ENCODE assay signal across 15 cellular contexts in the genomic region with DNA sequence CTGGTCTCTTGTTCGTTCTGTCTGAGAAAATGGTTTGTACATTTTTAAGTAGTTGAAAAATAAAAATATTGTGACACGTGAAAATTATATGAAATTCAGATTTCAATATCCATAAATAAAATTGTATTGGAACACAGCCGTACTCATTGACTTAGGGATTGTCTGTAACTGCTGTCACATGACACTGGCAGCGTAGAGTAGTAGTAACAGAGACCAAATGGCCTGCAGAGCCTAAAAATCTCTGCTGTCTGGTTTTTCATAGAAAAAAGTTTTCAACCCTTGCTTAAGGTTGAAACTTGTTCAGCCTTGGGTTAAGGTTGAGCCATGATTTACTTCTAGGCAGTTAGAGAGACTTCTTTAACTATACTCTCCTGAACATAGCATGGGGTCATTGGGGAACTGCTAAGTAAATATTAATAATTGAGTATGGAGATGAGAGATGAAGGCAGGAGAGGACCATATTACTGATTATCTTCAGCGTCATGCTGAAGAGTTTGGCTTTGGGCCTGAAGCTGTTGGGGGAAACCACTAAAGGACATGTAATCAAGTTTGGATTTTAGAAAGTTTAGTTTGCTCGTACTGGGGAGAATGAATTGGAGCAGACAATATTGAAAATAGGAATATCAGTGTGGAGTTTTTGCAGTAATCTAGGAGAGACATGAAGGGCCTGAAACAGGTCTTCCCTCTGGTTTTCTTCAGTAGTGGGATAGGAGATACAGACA. TPM values are rescaled to one million over a fixed set of nuclear protein-coding genes. Genes with fewer than 3 reads are reported as not detected.
DNase-seq lines count a peak whose midpoint lies in the region; ATAC-seq and TF ChIP-seq lines count a peak whose summit lies in the region.
"Had no signal": no experiment of that assay in that cellular context is flagged by ENCODE, and none has a peak within 500 bp of the region (broad histone marks: within the 10 kb centered on the region; RNA-seq: fewer than 3 reads in every experiment).

No MANE protein-coding gene starts in this region.

- ATAC-seq in IMR-90 (ENCODE audit: low read depth) (peak; percentile 24), GM21786 (IDR thresholded peaks at IDR 0.05; ENCODE audit: unreplicated experiment) (no peak)

- intact Hi-C loops in IMR-90 (cut with micrococcal nuclease): no loop called here

- no peak overlapping the region for H3K14ac ChIP-seq in IMR-90 (replicated peaks; ENCODE audit: low read depth, low read length)

- H3K4ac ChIP-seq in IMR-90 (ENCODE audit: low read depth, low read length): no peak overlapping the region

- BruUV-seq in IMR-90 (replicated peaks; lab: Mats Ljungman, UMichigan): no TSS peak

- H2BK120ac ChIP-seq in IMR-90 (ENCODE audit: low read depth, low read length): no peak overlapping the region

- H2AFZ ChIP-seq in ACC112 (ENCODE audit: low read length, unreplicated experiment) (peak overlapping the region; percentile 21), IMR-90 (replicated peaks; ENCODE audit: low read length, poor library complexity) (no peak overlapping the region)

- H3K9ac ChIP-seq in IMR-90 (ENCODE audit: low read depth, low read length) (no peak overlapping the region), endodermal cell (ENCODE audit: extremely low read depth, low read length, poor library complexity, severe bottlenecking) (peak overlapping the region; percentile 24)

- peak overlapping the region; percentile 32 for H2BK5ac ChIP-seq in IMR-90 (ENCODE audit: low read depth, low read length, poor library complexity, severe bottlenecking)

- no peak overlapping the region for H2AK9ac ChIP-seq in IMR-90 (replicated peaks; ENCODE audit: low read depth, low read length, poor library complexity)

- WGBS in IMR-90 (ENCODE audit: extremely low coverage in 2 of 2, insufficient read length in 1 of 2), 2 experiments: no CpG with 5 or more reads among the region's 6 CpGs
- WGBS in endodermal cell (ENCODE audit: insufficient coverage in 1 of 2, insufficient read length in 1 of 2), 2 experiments: 90 to 95% methylated on average over 4 to 6 of the region's 6 CpGs

- H4K5ac ChIP-seq in IMR-90 (ENCODE audit: low read depth, low read length): peak overlapping the region; percentile 68; the same call in 1 of the 2 replicates

- H3K9me3 ChIP-seq in IMR-90 (ENCODE audit: control insufficient read depth, insufficient read depth, low read length): no peaks in the 10 kb centered on the region
- H3K9me3 ChIP-seq in endodermal cell (ENCODE audit: control insufficient read depth, low read length): no peaks in the 10 kb centered on the region

- peak overlapping the region; percentile 4 for H3K27ac Mint-ChIP-seq in endodermal cell
- H3K27ac Mint-ChIP-seq in mesothelial cell of epicardium: peak overlapping the region; percentile 78

- H3K18ac ChIP-seq in IMR-90 (ENCODE audit: low read depth, low read length): peak overlapping the region; percentile 65; the same call in 1 of the 2 replicates

- POLR2A ChIA-PET in IMR-90 (lab: Charles Lee; ENCODE audit: unreplicated experiment): no interaction called here

- DNase-seq in IMR-90 (peak; percentile 23), endodermal cell (no peak), mesothelial cell of epicardium (ENCODE audit: low spot score in 2 of 2, unreplicated experiment in 2 of 2) (no peak), NCI-H82 treated with DMSO at 0.1 percent for 48 hours (lab: John Stamatoyannopoulos, UW; ENCODE audit: unreplicated experiment) (no peak), AG20443 (ENCODE audit: low spot score) (no peak), NCI-H1436 (lab: John Stamatoyannopoulos, UW) (no peak)
- DNase-seq: activated CD4-positive, CD25-positive, alpha-beta regulatory T cell treated with anti-CD3 and anti-CD28 coated beads, Interleukin-2, amount 50 U/mL, for 72 hours; COR-L47; effector CD8-positive, alpha-beta T cell; hypothalamus; KBM-7; NCI-H69; posterior cingulate gyrus had no signal

- TF ChIP-seq POLR2A in IMR-90 (IDR thresholded peaks at IDR 0.05; ENCODE audit: low read depth, low read length): no peak

- dilution Hi-C loops in IMR-90 (cut with HindIII; ENCODE audit: low sequenced_read_pairs, unreplicated experiment): no loop called here

- H3K36me3 Mint-ChIP-seq in endodermal cell (ENCODE audit: low read depth) (peaks cover 12% of the 10 kb centered on the region), mesothelial cell of epicardium (peaks cover 15% of the 10 kb centered on the region)

- H2AK5ac ChIP-seq in IMR-90 (ENCODE audit: low read depth, low read length): no peak overlapping the region

- H3K4me1 Mint-ChIP-seq in endodermal cell (peaks cover 39% of the 10 kb centered on the region), mesothelial cell of epicardium (peaks cover 32% of the 10 kb centered on the region)

- H2BK20ac ChIP-seq in IMR-90 (ENCODE audit: low read depth, low read length): 0 out of 2 replicates have a peak overlapping the region, but pooled peaks have one; percentile 10

- H3K27me3 ChIP-seq in ACC112 (ENCODE audit: insufficient read depth, low read length) (no peaks in the 10 kb centered on the region), IMR-90 (ENCODE audit: control insufficient read depth, insufficient read depth, low read length) (no peaks in the 10 kb centered on the region), endodermal cell (ENCODE audit: control insufficient read depth, insufficient read depth, low read length, poor library complexity, severe bottlenecking) (no peaks in the 10 kb centered on the region)

- peaks cover 10% of the 10 kb centered on the region; the same call in 1 of the 2 replicates for H4K20me1 ChIP-seq in IMR-90 (ENCODE audit: insufficient read depth, low read length)

- H3K4me3 Mint-ChIP-seq in endodermal cell: no peak overlapping the region
- H3K4me3 Mint-ChIP-seq in mesothelial cell of epicardium: no peak overlapping the region

- peak overlapping the region; percentile 67 for H3K4me2 ChIP-seq in IMR-90 (ENCODE audit: low read depth, low read length)

- peaks cover 21 to 68% of the 10 kb centered on the region in 2 experiments for H3K79me1 ChIP-seq in IMR-90 (ENCODE audit: low read depth in 1 of 2, low read length in 2 of 2)

- H2BK15ac ChIP-seq in IMR-90 (ENCODE audit: low read depth, low read length): no peak overlapping the region

- H3K9me1 ChIP-seq in IMR-90 (ENCODE audit: insufficient read depth, low read length): peaks cover 4% of the 10 kb centered on the region

- H3K4me1 ChIP-seq in ACC112 (ENCODE audit: control insufficient read depth, insufficient read depth, low read length, unreplicated experiment) (peaks cover 30% of the 10 kb centered on the region), IMR-90 (ENCODE audit: control insufficient read depth, insufficient read depth, low read length) (peaks cover 15% of the 10 kb centered on the region), endodermal cell (ENCODE audit: control insufficient read depth, insufficient read depth, low read length) (peaks cover 14% of the 10 kb centered on the region)

- 0 out of 2 replicates have a peak overlapping the region, but pooled peaks have one; percentile 6 for H3K23ac ChIP-seq in IMR-90 (ENCODE audit: low read depth, low read length)

- peaks cover 87% of the 10 kb centered on the region for H3K79me2 ChIP-seq in ACC112 (ENCODE audit: control insufficient read depth, insufficient read depth, low read length, unreplicated experiment)

- H3K4me3 ChIP-seq in ACC112 (ENCODE audit: low read depth, low read length): peak overlapping the region; percentile 21; the same call in 1 of the 2 replicates
- H3K4me3 ChIP-seq in IMR-90 (ENCODE audit: insufficient read depth, low read depth, low read length): no peak overlapping the region
- no peak overlapping the region for H3K4me3 ChIP-seq in endodermal cell (ENCODE audit: low read length)

- H3K36me3 ChIP-seq in ACC112 (ENCODE audit: insufficient read depth, low read length): no peaks in the 10 kb centered on the region
- peaks cover under 1% of the 10 kb centered on the region; the same call in 1 of the 2 replicates for H3K36me3 ChIP-seq in IMR-90 (ENCODE audit: control insufficient read depth, insufficient read depth, low read length)
- peaks cover 7% of the 10 kb centered on the region for H3K36me3 ChIP-seq in endodermal cell (ENCODE audit: control insufficient read depth, insufficient read depth, low read length)

- CTCF ChIA-PET in IMR-90 (lab: Yijun Ruan, JAX): no interaction called here

- H4K8ac ChIP-seq in IMR-90 (ENCODE audit: low read depth in 2 of 2, low read length in 2 of 2): no peak overlapping the region; a peak in 1 of 4 replicates

- H3K27me3 Mint-ChIP-seq in endodermal cell (ENCODE audit: insufficient read depth): no peaks in the 10 kb centered on the region
- no peaks in the 10 kb centered on the region for H3K27me3 Mint-ChIP-seq in mesothelial cell of epicardium (ENCODE audit: low read depth)

- no peak overlapping the region for H3K56ac ChIP-seq in IMR-90 (ENCODE audit: extremely low read depth, insufficient read depth, low read length)

- no peak overlapping the region for H4K91ac ChIP-seq in IMR-90 (ENCODE audit: insufficient read depth, low read depth, low read length)

- no peak for TF ChIP-seq RAD21 in IMR-90 (IDR thresholded peaks at IDR 0.05; ENCODE audit: low read length)

- TF ChIP-seq CTCF in IMR-90 (conservative IDR thresholded peaks at IDR 0.05; ENCODE audit: low read depth, low read length) (no peak), endodermal cell (conservative IDR thresholded peaks at IDR 0.05) (no peak), mesothelial cell of epicardium (IDR thresholded peaks at IDR 0.05; ENCODE audit: unreplicated experiment) (no peak)

- in situ Hi-C loops in IMR-90 (cut with MboI; ENCODE audit: low sequenced_read_pairs): no loop called here

- H3K27ac ChIP-seq in ACC112 (ENCODE audit: low read depth, low read length) (peak overlapping the region; percentile 51), IMR-90 (ENCODE audit: insufficient read depth, low read length) (0 out of 2 replicates have a peak overlapping the region, but pooled peaks have one; percentile 28), endodermal cell (ENCODE audit: low read depth, low read length) (no peak overlapping the region)

- peaks cover 4% of the 10 kb centered on the region for H3K9me3 Mint-ChIP-seq in endodermal cell
- H3K9me3 Mint-ChIP-seq in mesothelial cell of epicardium: no peaks in the 10 kb centered on the region

TF ChIP-seq in IMR-90, 13 proteins besides CTCF, POLR2A, EP300 and RAD21 (continues in another document):
- TF ChIP-seq MAFK (IDR thresholded peaks at IDR 0.05; ENCODE audit: low read depth, low read length): no peak

RNA-seq across cellular contexts. Expression of a gene that starts 16.2 kb away (rescaled TPM):
- 73.7 and 85.8 TPM in 2 replicates for total RNA-seq in IMR-90 (2012; rRNA removed)
- 24.8 and 29.7 TPM in 2 replicates for polyA plus RNA-seq in IMR-90 (2012; rRNA removed)
- polyA plus RNA-seq in IMR-90 (2012; cell fraction: cytosol; rRNA removed): 6.9 and 14.5 TPM in 2 replicates
- polyA plus RNA-seq in IMR-90 (2012; cell fraction: nucleus; rRNA removed; ENCODE audit: low replicate concordance): 24.1 and 88.2 TPM in 2 replicates
- 10 to 100 TPM; 84.6 to 90.9 TPM for total RNA-seq in endodermal cell
- 63.3 TPM for polyA plus RNA-seq in endodermal cell (2013, experiment 1 of 2)
- 67.9 TPM for polyA plus RNA-seq in endodermal cell (2013, experiment 2 of 2)
- 93.4 to 97.2 TPM (median 95.6 TPM) in 3 replicates for total RNA-seq in mesothelial cell of epicardium
